ENCODE assay signal across 21 cellular contexts in genomic region chr7:22208806-22209205, GRCh38.
"Had no signal": no experiment of that assay in that cellular context is flagged by ENCODE, and none has a peak within 500 bp of the region (broad histone marks: within the 10 kb centered on the region; RNA-seq: fewer than 3 reads in every experiment).

No MANE protein-coding gene starts in this region.

- H3K36me3 Mint-ChIP-seq: activated naive CD4-positive, alpha-beta T cell treated with anti-CD3 and anti-CD28 coated beads, Interleukin-2, amount 50 U/mL, for 72 hours had no signal

- H3K9me3 Mint-ChIP-seq: activated CD8-positive, alpha-beta T cell treated with anti-CD3 and anti-CD28 coated beads for 36 hours; activated naive CD4-positive, alpha-beta T cell treated with anti-CD3 and anti-CD28 coated beads, Interleukin-2, amount 50 U/mL, for 72 hours; central memory CD8-positive, alpha-beta T cell; nephron had no signal

- H3K9me3 ChIP-seq: body of pancreas, right atrium auricular region, testis had no signal

- H3K36me3 ChIP-seq: right atrium auricular region, WERI-Rb-1 had no signal

- ATAC-seq: activated CD8-positive, alpha-beta T cell treated with anti-CD3 and anti-CD28 coated beads for 36 hours; activated naive CD4-positive, alpha-beta T cell treated with anti-CD3 and anti-CD28 coated beads, Interleukin-2, amount 50 U/mL, for 72 hours; body of pancreas; left ventricle myocardium superior; stimulated activated naive CD8-positive, alpha-beta T cell treated with anti-CD3 and anti-CD28 coated beads, Interleukin-15, Interleukin-2, amounts not matched to agents 100 U/mL and 50 U/mL, for 24 hours; T-helper 17 cell had no signal

- H3K4me2 ChIP-seq: hepatocyte had no signal

- H3K27ac ChIP-seq: hepatocyte, WERI-Rb-1 had no signal

- H3K79me2 ChIP-seq: hepatocyte had no signal

- DNase-seq: activated CD8-positive, alpha-beta T cell treated with anti-CD3 and anti-CD28 coated beads for 36 hours; activated effector memory CD4-positive, alpha-beta T cell treated with anti-CD3 and anti-CD28 coated beads, Interleukin-2, amount 50 U/mL, for 16 hours; activated T-cell treated with anti-CD3 and anti-CD28 coated beads, Interleukin-2, amount 50 U/mL, for 48 hours; body of pancreas; cortex of kidney; effector CD8-positive, alpha-beta T cell; left ventricle myocardium superior; mesendoderm; nucleus accumbens; stimulated activated CD4-positive, alpha-beta T cell treated with anti-CD3 and anti-CD28 coated beads, Interleukin-15, amount 100 ng/mL, for 24 hours; stimulated activated CD4-positive, alpha-beta T cell treated with anti-CD3 and anti-CD28 coated beads, Interleukin-4, amount 100 ng/mL, for 24 hours; stimulated activated naive CD8-positive, alpha-beta T cell treated with anti-CD3 and anti-CD28 coated beads, Interleukin-15, Interleukin-2, amounts not matched to agents 100 U/mL and 50 U/mL, for 24 hours; T-helper 17 cell; testis; WERI-Rb-1 had no signal

- H3K4me1 Mint-ChIP-seq: central memory CD8-positive, alpha-beta T cell; T-helper 17 cell had no signal

- H3K27me3 Mint-ChIP-seq: progenitor cell of endocrine pancreas had no signal

- H3K27ac Mint-ChIP-seq: activated CD8-positive, alpha-beta T cell treated with anti-CD3 and anti-CD28 coated beads for 36 hours; activated naive CD4-positive, alpha-beta T cell treated with anti-CD3 and anti-CD28 coated beads, Interleukin-2, amount 50 U/mL, for 72 hours; progenitor cell of endocrine pancreas; T-helper 17 cell had no signal

- H3K4me3 Mint-ChIP-seq: activated CD8-positive, alpha-beta T cell treated with anti-CD3 and anti-CD28 coated beads for 36 hours; central memory CD8-positive, alpha-beta T cell; nephron; T-helper 17 cell had no signal

- H2AFZ ChIP-seq: hepatocyte had no signal

- H3K4me3 ChIP-seq: body of pancreas, hepatocyte, right atrium auricular region, testis had no signal

- H3K27me3 ChIP-seq: body of pancreas, hepatocyte, right atrium auricular region, testis had no signal
